ENCODE assay signal across 1 cellular context in the genomic region with DNA sequence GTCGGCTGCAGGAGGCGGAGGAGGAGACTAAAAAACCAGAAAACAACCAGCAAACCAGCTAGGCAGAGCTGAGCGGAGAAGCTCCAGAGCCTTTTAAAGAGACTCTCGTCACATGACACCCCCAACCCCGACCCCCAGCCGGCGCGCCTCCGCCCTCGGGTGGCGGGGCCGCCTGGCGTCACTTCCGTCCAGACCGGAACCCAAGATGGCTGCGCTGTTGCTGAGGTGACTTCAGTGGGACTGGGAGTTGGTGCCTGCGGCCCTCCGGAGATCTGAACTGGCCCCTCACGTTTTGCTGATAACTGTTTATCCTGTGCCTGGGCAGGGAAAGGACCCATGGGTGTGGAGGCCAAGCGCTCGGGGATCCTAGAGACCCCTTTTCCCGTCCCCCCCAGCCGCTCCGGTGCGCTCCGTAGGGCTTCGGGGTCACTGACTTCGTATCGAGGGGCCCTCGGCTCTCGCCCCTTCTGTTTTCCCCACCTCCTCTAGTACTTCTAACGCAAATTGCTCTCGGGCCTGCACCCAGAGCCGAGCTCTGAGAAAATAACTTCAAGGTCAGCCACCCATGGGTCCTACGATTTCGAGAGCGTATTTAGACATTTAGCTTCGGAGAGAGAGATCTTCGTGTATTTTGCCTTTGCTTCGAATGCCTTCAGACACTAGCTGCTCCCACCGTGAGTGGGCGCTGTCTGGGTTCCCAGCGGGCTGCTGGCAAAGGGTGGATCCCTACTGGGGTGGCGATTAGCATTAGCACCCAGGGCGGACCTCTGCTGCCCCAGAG.
TF ChIP-seq lines count a peak whose summit lies in the region.

A gene with protein sequence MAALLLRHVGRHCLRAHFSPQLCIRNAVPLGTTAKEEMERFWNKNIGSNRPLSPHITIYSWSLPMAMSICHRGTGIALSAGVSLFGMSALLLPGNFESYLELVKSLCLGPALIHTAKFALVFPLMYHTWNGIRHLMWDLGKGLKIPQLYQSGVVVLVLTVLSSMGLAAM (plus strand): TSS at position 181 of the 781 bp plus-strand sequence. CDS start 25 bp downstream, at position 206.

TF ChIP-seq in K562, 482 proteins besides CTCF, POLR2A, EP300 and RAD21 (continued from another document and continues in another):
- TF ChIP-seq, protein P1, sequence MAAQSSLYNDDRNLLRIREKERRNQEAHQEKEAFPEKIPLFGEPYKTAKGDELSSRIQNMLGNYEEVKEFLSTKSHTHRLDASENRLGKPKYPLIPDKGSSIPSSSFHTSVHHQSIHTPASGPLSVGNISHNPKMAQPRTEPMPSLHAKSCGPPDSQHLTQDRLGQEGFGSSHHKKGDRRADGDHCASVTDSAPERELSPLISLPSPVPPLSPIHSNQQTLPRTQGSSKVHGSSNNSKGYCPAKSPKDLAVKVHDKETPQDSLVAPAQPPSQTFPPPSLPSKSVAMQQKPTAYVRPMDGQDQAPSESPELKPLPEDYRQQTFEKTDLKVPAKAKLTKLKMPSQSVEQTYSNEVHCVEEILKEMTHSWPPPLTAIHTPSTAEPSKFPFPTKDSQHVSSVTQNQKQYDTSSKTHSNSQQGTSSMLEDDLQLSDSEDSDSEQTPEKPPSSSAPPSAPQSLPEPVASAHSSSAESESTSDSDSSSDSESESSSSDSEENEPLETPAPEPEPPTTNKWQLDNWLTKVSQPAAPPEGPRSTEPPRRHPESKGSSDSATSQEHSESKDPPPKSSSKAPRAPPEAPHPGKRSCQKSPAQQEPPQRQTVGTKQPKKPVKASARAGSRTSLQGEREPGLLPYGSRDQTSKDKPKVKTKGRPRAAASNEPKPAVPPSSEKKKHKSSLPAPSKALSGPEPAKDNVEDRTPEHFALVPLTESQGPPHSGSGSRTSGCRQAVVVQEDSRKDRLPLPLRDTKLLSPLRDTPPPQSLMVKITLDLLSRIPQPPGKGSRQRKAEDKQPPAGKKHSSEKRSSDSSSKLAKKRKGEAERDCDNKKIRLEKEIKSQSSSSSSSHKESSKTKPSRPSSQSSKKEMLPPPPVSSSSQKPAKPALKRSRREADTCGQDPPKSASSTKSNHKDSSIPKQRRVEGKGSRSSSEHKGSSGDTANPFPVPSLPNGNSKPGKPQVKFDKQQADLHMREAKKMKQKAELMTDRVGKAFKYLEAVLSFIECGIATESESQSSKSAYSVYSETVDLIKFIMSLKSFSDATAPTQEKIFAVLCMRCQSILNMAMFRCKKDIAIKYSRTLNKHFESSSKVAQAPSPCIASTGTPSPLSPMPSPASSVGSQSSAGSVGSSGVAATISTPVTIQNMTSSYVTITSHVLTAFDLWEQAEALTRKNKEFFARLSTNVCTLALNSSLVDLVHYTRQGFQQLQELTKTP (IDR thresholded peaks at IDR 0.05; ENCODE audit: low read depth in 1 of 2, partially characterized antibody in 2 of 2): peak in 1 of 2 experiments; percentile 60
- TF ChIP-seq RBM14 (IDR thresholded peaks at IDR 0.05; ENCODE audit: borderline replicate concordance, insufficient read depth, low read depth, low read length): no peak
- TF ChIP-seq TCFL5 (CRISPR knock-in tag; conservative IDR thresholded peaks at IDR 0.05): 0 out of 2 replicates have a peak, but pooled peaks have one; percentile 22
- peak; percentile 61 for TF ChIP-seq ESRRA (IDR thresholded peaks at IDR 0.05; ENCODE audit: borderline replicate concordance, low read depth)
- no peak for TF ChIP-seq RBM34 (IDR thresholded peaks at IDR 0.05; ENCODE audit: borderline replicate concordance, insufficient read depth, low read length)
- no peak for TF ChIP-seq EWSR1 (IDR thresholded peaks at IDR 0.05; ENCODE audit: borderline replicate concordance, low read depth, partially characterized antibody)
- no peak for TF ChIP-seq ATF1 (CRISPR knock-in tag; IDR thresholded peaks at IDR 0.05)
- peak; percentile 96 for TF ChIP-seq ATF1 (tag; IDR thresholded peaks at IDR 0.05)
- TF ChIP-seq, protein P2, sequence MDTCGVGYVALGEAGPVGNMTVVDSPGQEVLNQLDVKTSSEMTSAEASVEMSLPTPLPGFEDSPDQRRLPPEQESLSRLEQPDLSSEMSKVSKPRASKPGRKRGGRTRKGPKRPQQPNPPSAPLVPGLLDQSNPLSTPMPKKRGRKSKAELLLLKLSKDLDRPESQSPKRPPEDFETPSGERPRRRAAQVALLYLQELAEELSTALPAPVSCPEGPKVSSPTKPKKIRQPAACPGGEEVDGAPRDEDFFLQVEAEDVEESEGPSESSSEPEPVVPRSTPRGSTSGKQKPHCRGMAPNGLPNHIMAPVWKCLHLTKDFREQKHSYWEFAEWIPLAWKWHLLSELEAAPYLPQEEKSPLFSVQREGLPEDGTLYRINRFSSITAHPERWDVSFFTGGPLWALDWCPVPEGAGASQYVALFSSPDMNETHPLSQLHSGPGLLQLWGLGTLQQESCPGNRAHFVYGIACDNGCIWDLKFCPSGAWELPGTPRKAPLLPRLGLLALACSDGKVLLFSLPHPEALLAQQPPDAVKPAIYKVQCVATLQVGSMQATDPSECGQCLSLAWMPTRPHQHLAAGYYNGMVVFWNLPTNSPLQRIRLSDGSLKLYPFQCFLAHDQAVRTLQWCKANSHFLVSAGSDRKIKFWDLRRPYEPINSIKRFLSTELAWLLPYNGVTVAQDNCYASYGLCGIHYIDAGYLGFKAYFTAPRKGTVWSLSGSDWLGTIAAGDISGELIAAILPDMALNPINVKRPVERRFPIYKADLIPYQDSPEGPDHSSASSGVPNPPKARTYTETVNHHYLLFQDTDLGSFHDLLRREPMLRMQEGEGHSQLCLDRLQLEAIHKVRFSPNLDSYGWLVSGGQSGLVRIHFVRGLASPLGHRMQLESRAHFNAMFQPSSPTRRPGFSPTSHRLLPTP (IDR thresholded peaks at IDR 0.05; ENCODE audit: borderline replicate concordance, extremely low read depth, insufficient read length): no peak
- TF ChIP-seq SMAD4 (CRISPR knock-in tag; conservative IDR thresholded peaks at IDR 0.05): 0 out of 2 replicates have a peak, but pooled peaks have one; percentile 42
- 0 out of 2 replicates have a peak, but pooled peaks have one; percentile 15 for TF ChIP-seq BCOR (IDR thresholded peaks at IDR 0.05)
- no peak for TF ChIP-seq NELFE (IDR thresholded peaks at IDR 0.05; ENCODE audit: insufficient read depth, insufficient read length)
- no peak for TF ChIP-seq FOS (IDR thresholded peaks at IDR 0.05; ENCODE audit: extremely low read depth, insufficient read length)
- TF ChIP-seq HOXB6 (CRISPR knock-in tag; IDR thresholded peaks at IDR 0.05; ENCODE audit: borderline replicate concordance): no peak
- no peak for TF ChIP-seq ILF3 (IDR thresholded peaks at IDR 0.05; ENCODE audit: borderline replicate concordance)
- no peak for TF ChIP-seq ZNF274 (IDR thresholded peaks at IDR 0.05; ENCODE audit: borderline replicate concordance, low read depth, low read length)
- TF ChIP-seq ZNF146 (CRISPR knock-in tag; IDR thresholded peaks at IDR 0.05; ENCODE audit: unreplicated experiment): no peak
- TF ChIP-seq, protein P3, sequence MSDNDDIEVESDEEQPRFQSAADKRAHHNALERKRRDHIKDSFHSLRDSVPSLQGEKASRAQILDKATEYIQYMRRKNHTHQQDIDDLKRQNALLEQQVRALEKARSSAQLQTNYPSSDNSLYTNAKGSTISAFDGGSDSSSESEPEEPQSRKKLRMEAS (CRISPR knock-in tag; IDR thresholded peaks at IDR 0.05): peak; percentile 54
- peak; percentile 92 for TF ChIP-seq ETV1 (tag; conservative IDR thresholded peaks at IDR 0.05; ENCODE audit: low read depth)
- no peak for TF ChIP-seq ZNF668 (CRISPR knock-in tag; IDR thresholded peaks at IDR 0.05)
- TF ChIP-seq SMARCC2 (IDR thresholded peaks at IDR 0.05; ENCODE audit: low read depth): no peak
- TF ChIP-seq SRSF3 (IDR thresholded peaks at IDR 0.05; ENCODE audit: insufficient read depth, low read length): no peak
- TF ChIP-seq MYC (IDR thresholded peaks at IDR 0.05; ENCODE audit: low read depth, low read length): no peak
- TF ChIP-seq MYC (CRISPR knock-in tag; IDR thresholded peaks at IDR 0.05; ENCODE audit: borderline replicate concordance, low read depth): 0 out of 2 replicates have a peak, but pooled peaks have one; percentile 58
- TF ChIP-seq, protein P4, sequence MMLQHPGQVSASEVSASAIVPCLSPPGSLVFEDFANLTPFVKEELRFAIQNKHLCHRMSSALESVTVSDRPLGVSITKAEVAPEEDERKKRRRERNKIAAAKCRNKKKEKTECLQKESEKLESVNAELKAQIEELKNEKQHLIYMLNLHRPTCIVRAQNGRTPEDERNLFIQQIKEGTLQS (IDR thresholded peaks at IDR 0.05): peak; percentile 43; the same call in 1 of the 2 replicates
- TF ChIP-seq, protein P4 (CRISPR knock-in tag; conservative IDR thresholded peaks at IDR 0.05): no peak
- no peak for TF ChIP-seq SMARCB1 (IDR thresholded peaks at IDR 0.05; ENCODE audit: insufficient read length, low read depth)
- TF ChIP-seq EZH2 (IDR thresholded peaks at IDR 0.05; ENCODE audit: borderline replicate concordance, low read depth, low read length): no peak
- no peak for TF ChIP-seq ZNF165 (CRISPR knock-in tag; IDR thresholded peaks at IDR 0.05; ENCODE audit: borderline replicate concordance)
- no peak for TF ChIP-seq NONO (IDR thresholded peaks at IDR 0.05; ENCODE audit: low read depth in 2 of 2, low read length in 1 of 2)
- no peak for TF ChIP-seq SLC30A9 (CRISPR knock-in tag; IDR thresholded peaks at IDR 0.05)
- TF ChIP-seq POLR2AphosphoS5 (IDR thresholded peaks at IDR 0.05; ENCODE audit: control insufficient read depth, insufficient read depth, low read depth, low read length): peak; percentile 97
- TF ChIP-seq, protein P5, sequence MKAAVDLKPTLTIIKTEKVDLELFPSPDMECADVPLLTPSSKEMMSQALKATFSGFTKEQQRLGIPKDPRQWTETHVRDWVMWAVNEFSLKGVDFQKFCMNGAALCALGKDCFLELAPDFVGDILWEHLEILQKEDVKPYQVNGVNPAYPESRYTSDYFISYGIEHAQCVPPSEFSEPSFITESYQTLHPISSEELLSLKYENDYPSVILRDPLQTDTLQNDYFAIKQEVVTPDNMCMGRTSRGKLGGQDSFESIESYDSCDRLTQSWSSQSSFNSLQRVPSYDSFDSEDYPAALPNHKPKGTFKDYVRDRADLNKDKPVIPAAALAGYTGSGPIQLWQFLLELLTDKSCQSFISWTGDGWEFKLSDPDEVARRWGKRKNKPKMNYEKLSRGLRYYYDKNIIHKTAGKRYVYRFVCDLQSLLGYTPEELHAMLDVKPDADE (conservative IDR thresholded peaks at IDR 0.05; ENCODE audit: control insufficient read depth, low read depth, low read length): peak; percentile 72
- 0 out of 2 replicates have a peak, but pooled peaks have one; percentile 32 for TF ChIP-seq ARID2 (IDR thresholded peaks at IDR 0.05)
- TF ChIP-seq NR4A1 (CRISPR knock-in tag; IDR thresholded peaks at IDR 0.05): no peak; the same call in 1 of the 2 replicates
- peak; percentile 62 for TF ChIP-seq NR4A1 (tag; IDR thresholded peaks at IDR 0.05)
- no peak for TF ChIP-seq SREBF2 (CRISPR knock-in tag; IDR thresholded peaks at IDR 0.05)
- TF ChIP-seq, protein P6, sequence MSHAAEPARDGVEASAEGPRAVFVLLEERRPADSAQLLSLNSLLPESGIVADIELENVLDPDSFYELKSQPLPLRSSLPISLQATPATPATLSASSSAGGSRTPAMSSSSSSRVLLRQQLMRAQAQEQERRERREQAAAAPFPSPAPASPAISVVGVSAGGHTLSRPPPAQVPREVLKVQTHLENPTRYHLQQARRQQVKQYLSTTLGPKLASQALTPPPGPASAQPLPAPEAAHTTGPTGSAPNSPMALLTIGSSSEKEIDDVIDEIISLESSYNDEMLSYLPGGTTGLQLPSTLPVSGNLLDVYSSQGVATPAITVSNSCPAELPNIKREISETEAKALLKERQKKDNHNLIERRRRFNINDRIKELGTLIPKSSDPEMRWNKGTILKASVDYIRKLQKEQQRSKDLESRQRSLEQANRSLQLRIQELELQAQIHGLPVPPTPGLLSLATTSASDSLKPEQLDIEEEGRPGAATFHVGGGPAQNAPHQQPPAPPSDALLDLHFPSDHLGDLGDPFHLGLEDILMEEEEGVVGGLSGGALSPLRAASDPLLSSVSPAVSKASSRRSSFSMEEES (CRISPR knock-in tag; IDR thresholded peaks at IDR 0.05): peak; percentile 96
- 0 out of 4 replicates have a peak, but pooled peaks of 1 of the 2 experiments have one; percentile 3 for TF ChIP-seq SRF (CRISPR knock-in tag; IDR thresholded peaks at IDR 0.05)
- TF ChIP-seq SAFB (IDR thresholded peaks at IDR 0.05; ENCODE audit: borderline replicate concordance, low read depth, low read length): no peak
- TF ChIP-seq STAT5A (IDR thresholded peaks at IDR 0.05; ENCODE audit: borderline replicate concordance, low read length): no peak
- TF ChIP-seq CHD2 (IDR thresholded peaks at IDR 0.05; ENCODE audit: low read depth, low read length): no peak
- TF ChIP-seq, protein P7, sequence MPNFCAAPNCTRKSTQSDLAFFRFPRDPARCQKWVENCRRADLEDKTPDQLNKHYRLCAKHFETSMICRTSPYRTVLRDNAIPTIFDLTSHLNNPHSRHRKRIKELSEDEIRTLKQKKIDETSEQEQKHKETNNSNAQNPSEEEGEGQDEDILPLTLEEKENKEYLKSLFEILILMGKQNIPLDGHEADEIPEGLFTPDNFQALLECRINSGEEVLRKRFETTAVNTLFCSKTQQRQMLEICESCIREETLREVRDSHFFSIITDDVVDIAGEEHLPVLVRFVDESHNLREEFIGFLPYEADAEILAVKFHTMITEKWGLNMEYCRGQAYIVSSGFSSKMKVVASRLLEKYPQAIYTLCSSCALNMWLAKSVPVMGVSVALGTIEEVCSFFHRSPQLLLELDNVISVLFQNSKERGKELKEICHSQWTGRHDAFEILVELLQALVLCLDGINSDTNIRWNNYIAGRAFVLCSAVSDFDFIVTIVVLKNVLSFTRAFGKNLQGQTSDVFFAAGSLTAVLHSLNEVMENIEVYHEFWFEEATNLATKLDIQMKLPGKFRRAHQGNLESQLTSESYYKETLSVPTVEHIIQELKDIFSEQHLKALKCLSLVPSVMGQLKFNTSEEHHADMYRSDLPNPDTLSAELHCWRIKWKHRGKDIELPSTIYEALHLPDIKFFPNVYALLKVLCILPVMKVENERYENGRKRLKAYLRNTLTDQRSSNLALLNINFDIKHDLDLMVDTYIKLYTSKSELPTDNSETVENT (CRISPR knock-in tag; IDR thresholded peaks at IDR 0.05): peak; percentile 86; the same call in 1 of the 2 replicates
- TF ChIP-seq MTA3 (IDR thresholded peaks at IDR 0.05; ENCODE audit: borderline replicate concordance): 0 out of 2 replicates have a peak, but pooled peaks have one; percentile 38
- TF ChIP-seq ZKSCAN1 (IDR thresholded peaks at IDR 0.05; ENCODE audit: low read depth, low read length): no peak
- TF ChIP-seq GABPB1 (CRISPR knock-in tag; IDR thresholded peaks at IDR 0.05): peak; percentile 95
- TF ChIP-seq ZNF23 (CRISPR knock-in tag; IDR thresholded peaks at IDR 0.05): no peak
- TF ChIP-seq GATAD2B (IDR thresholded peaks at IDR 0.05; ENCODE audit: borderline replicate concordance): no peak; the same call in 1 of the 2 replicates
- peak; percentile 80; the same call in 1 of the 2 replicates for TF ChIP-seq ZNF644 (tag; IDR thresholded peaks at IDR 0.05; ENCODE audit: low read depth)
- no peak for TF ChIP-seq HDGF (IDR thresholded peaks at IDR 0.05)
